8 cellular contexts compared by ENCODE assay signal in genomic region chr17:65027305-65027704, GRCh38. TPM values are rescaled to one million over a fixed set of nuclear protein-coding genes. Genes with fewer than 3 reads are reported as not detected.
DNase-seq lines count a peak whose midpoint lies in the region; ATAC-seq and TF ChIP-seq lines count a peak whose summit lies in the region.

No MANE protein-coding gene starts in this region.

- no peaks in the 10 kb centered on the region for H3K9me3 Mint-ChIP-seq in T-cell
- H3K9me3 Mint-ChIP-seq in chondrocyte (ENCODE audit: low read depth): no peaks in the 10 kb centered on the region

- intact Hi-C loops in heart left ventricle (cut with DNase I): no loop called here

- H3K36me3 ChIP-seq in osteoblast (ENCODE audit: insufficient read depth, low read length) (no peaks in the 10 kb centered on the region), heart left ventricle (peaks cover 0 to 2% (median 0%) of the 10 kb centered on the region in 9 donors)

- peaks cover 98% of the 10 kb centered on the region for H3K79me2 ChIP-seq in osteoblast (ENCODE audit: insufficient read depth, low read length)

- H3K27ac ChIP-seq in osteoblast (ENCODE audit: low read depth, low read length) (no peak overlapping the region), heart left ventricle (peak overlapping the region in 1 of 12 donors; percentile 10)

- H3K4me1 Mint-ChIP-seq in T-cell (peaks cover 81 to 92% (median 88%) of the 10 kb centered on the region in 3 donors), chondrocyte (ENCODE audit: low read depth) (peaks cover 49% of the 10 kb centered on the region)

- peak; percentile 96 for DNase-seq in ELR (ENCODE audit: low read depth)
- DNase-seq in T-cell: peak in 31 of 34 experiments; percentile 6 to 55 (median 34)
- DNase-seq in chondrocyte (ENCODE audit: low spot score): no peak
- peak; percentile 87 for DNase-seq in osteoblast (ENCODE audit: insufficient read length, low spot score, missing footprints)
- no peak for DNase-seq in NCI-H146 (lab: John Stamatoyannopoulos, UW)
- DNase-seq in NCI-H2107 treated with DMSO at 0.1 percent for 48 hours (lab: John Stamatoyannopoulos, UW; ENCODE audit: unreplicated experiment): no peak
- no peak for DNase-seq in heart left ventricle

- no peak overlapping the region for H3K4me2 ChIP-seq in osteoblast (ENCODE audit: insufficient read depth, low read length)

- WGBS in heart left ventricle, 4 donors: 95 to 97% (median 96%) methylated on average over 2 of the region's 2 CpGs

- no peak overlapping the region for H2AFZ ChIP-seq in osteoblast (ENCODE audit: low read length)

- peaks cover 42% of the 10 kb centered on the region for H4K20me1 ChIP-seq in osteoblast (ENCODE audit: insufficient read depth, low read length)

- H3K27me3 ChIP-seq in osteoblast (ENCODE audit: insufficient read depth, low read length): no peaks in the 10 kb centered on the region
- no peaks in the 10 kb centered on the region for H3K27me3 ChIP-seq in heart left ventricle

- peak; percentile 49 for ATAC-seq in HG03175 (IDR thresholded peaks at IDR 0.05; ENCODE audit: unreplicated experiment)
- ATAC-seq in T-cell (replicated peaks in 1 of 4): peak; percentile 68 to 82 (median 74)
- no peak for ATAC-seq in heart left ventricle

- POLR2A ChIA-PET in T-cell (lab: Charles Lee): interaction anchor here (0.6 to 1.6 kb wide), 3 partner anchors 31 to 190 kb away, joined by 3 to 9 read pairs (median 4); no protein-coding TSS in a partner anchor

- H3K4me3 Mint-ChIP-seq in T-cell: peak overlapping the region; percentile 51 to 76 (median 64)
- H3K4me3 Mint-ChIP-seq in chondrocyte (ENCODE audit: unreplicated experiment): no peak overlapping the region

- no peak for TF ChIP-seq POLR2A in heart left ventricle (IDR thresholded peaks at IDR 0.05)

- H3K4me3 ChIP-seq in osteoblast (ENCODE audit: insufficient read depth, low read length): no peak overlapping the region
- no peak overlapping the region for H3K4me3 ChIP-seq in heart left ventricle

- CTCF ChIA-PET in T-cell (lab: Charles Lee): interaction anchor here in 1 of 2 donors (0.7 to 1.1 kb wide), 2 partner anchors 12 to 52 kb away, joined by 3 to 6 read pairs; no protein-coding TSS in a partner anchor

- peaks cover 16% of the 10 kb centered on the region for H3K36me3 Mint-ChIP-seq in T-cell
- peaks cover 4% of the 10 kb centered on the region for H3K36me3 Mint-ChIP-seq in chondrocyte (ENCODE audit: low read depth)

- H3K27ac Mint-ChIP-seq in T-cell: peak overlapping the region; percentile 75 to 79
- no peak overlapping the region for H3K27ac Mint-ChIP-seq in chondrocyte (ENCODE audit: unreplicated experiment)

- H3K27me3 Mint-ChIP-seq in T-cell (no peaks in the 10 kb centered on the region), chondrocyte (ENCODE audit: low read depth) (no peaks in the 10 kb centered on the region)

- H3K4me1 ChIP-seq in osteoblast (ENCODE audit: insufficient read depth, low read length) (peaks cover 18% of the 10 kb centered on the region), heart left ventricle (peaks cover 10 to 90% (median 34%) of the 10 kb centered on the region in 12 donors)

- peak; percentile 64 for TF ChIP-seq CTCF in chondrocyte (IDR thresholded peaks at IDR 0.05)
- peak; percentile 52 for TF ChIP-seq CTCF in osteoblast (IDR thresholded peaks at IDR 0.05; ENCODE audit: extremely low read depth, low read depth, low read length)
- TF ChIP-seq CTCF in heart left ventricle (IDR thresholded peaks at IDR 0.05): peak in 4 of 12 donors; percentile 11 to 29 (median 21)

- H3K9me3 ChIP-seq in osteoblast (ENCODE audit: low read depth, low read length): no peaks in the 10 kb centered on the region
- H3K9me3 ChIP-seq in heart left ventricle: no peaks in the 10 kb centered on the region

RNA-seq across cellular contexts. Expression of gene GNA13, which starts 29.2 kb away (rescaled TPM):
- total RNA-seq in T-cell: 100 to 1,000 TPM in 1 of 5 donors, 10 to 100 TPM in 4; 77.3 to 109 (median 89.3) TPM
- total RNA-seq in chondrocyte: 44.5 to 63.9 TPM (median 61.9 TPM) in 3 replicates
- total RNA-seq in osteoblast: 63.1 and 63.3 TPM in 2 replicates
- 10 to 100 TPM; 19.0 to 39.2 (median 24.4) TPM for total RNA-seq in heart left ventricle
- polyA plus RNA-seq in heart left ventricle: 10 to 100 TPM in 1 of 2 donors, 1 to 10 TPM in 1; 7.3 to 21.6 TPM

Comparison
In these comparisons a context has a peak if more than half of its experiments do, and no peak if none do; other contexts are left out.
1. DNase-seq: peak in ELR (single experiment), T-cell (31 of 34) and osteoblast (single experiment); none in chondrocyte (single experiment), NCI-H146 (single experiment), NCI-H2107 treated with DMSO at 0.1 percent for 48 hours (single experiment) and heart left ventricle (0 of 5).
2. ATAC-seq: peak in HG03175 (single experiment) and T-cell (4 of 4); none in heart left ventricle (0 of 4).